ENCODE assay signal across 16 cellular contexts in genomic region chr14:102078344-102078743, GRCh38. TPM values are rescaled to one million over a fixed set of nuclear protein-coding genes. Genes with fewer than 3 reads are reported as not detected.
A peak's percentile ranks its signal among the peaks of the same experiment; 100 is the strongest.
DNase-seq lines count a peak whose midpoint lies in the region; ATAC-seq, FAIRE-seq and TF ChIP-seq lines count a peak whose summit lies in the region.
"Had no signal": no experiment of that assay in that cellular context is flagged by ENCODE, and none has a peak within 500 bp of the region (broad histone marks: within the 10 kb centered on the region; RNA-seq: fewer than 3 reads in every experiment).

No MANE protein-coding gene starts in this region.

- no peak for FAIRE-seq in GM12891 (lab: Jason Lieb, UNC)

- intact Hi-C loops in CD14-positive monocyte (cut with micrococcal nuclease) = no loop called here

- peak overlapping the region; percentile 31 to 72 (median 46) for H3K27ac Mint-ChIP-seq in CD14-positive monocyte
- H3K27ac Mint-ChIP-seq in activated naive CD8-positive, alpha-beta T cell treated with anti-CD3 and anti-CD28 coated beads for 36 hours = peak overlapping the region; percentile 46

- no peak overlapping the region for H3K4me3 ChIP-seq in foreskin fibroblast (ENCODE audit: low read depth in 1 of 2, low read length in 2 of 2)
- H3K4me3 ChIP-seq: BLaER1, cardiac muscle cell, Peyer's patch, sigmoid colon, thoracic aorta had no signal

- ATAC-seq in GM21576 (IDR thresholded peaks at IDR 0.05; ENCODE audit: unreplicated experiment) = no peak

- peaks cover 0 to 2% (median 0%) of the 10 kb centered on the region in 7 donors for H3K9me3 Mint-ChIP-seq in CD14-positive monocyte
- H3K9me3 Mint-ChIP-seq in activated naive CD8-positive, alpha-beta T cell treated with anti-CD3 and anti-CD28 coated beads for 36 hours = no peaks in the 10 kb centered on the region

- peaks cover 0 to 1% (median 0%) of the 10 kb centered on the region in 3 donors for H3K27me3 Mint-ChIP-seq in CD14-positive monocyte (ENCODE audit: low read depth in 3 of 3)
- H3K27me3 Mint-ChIP-seq in activated naive CD8-positive, alpha-beta T cell treated with anti-CD3 and anti-CD28 coated beads for 36 hours = no peaks in the 10 kb centered on the region
- H3K27me3 Mint-ChIP-seq: IgD-negative memory B cell had no signal

- H3K36me3 Mint-ChIP-seq in CD14-positive monocyte = peaks cover 47 to 54% of the 10 kb centered on the region in 2 donors
- H3K36me3 Mint-ChIP-seq in activated naive CD8-positive, alpha-beta T cell treated with anti-CD3 and anti-CD28 coated beads for 36 hours = peaks cover 60% of the 10 kb centered on the region

- DNase-seq in CD14-positive monocyte (ENCODE audit: low spot score) (no peak), GM12891 (ENCODE audit: insufficient read length, low spot score) (no peak), medulla oblongata (ENCODE audit: extremely low spot score) (peak; percentile 22), foreskin fibroblast (no peak), HPDE6-E6E7 (ENCODE audit: extremely low spot score) (no peak)
- no peak for DNase-seq in activated naive CD8-positive, alpha-beta T cell treated with anti-CD3 and anti-CD28 coated beads for 36 hours
- DNase-seq: NCI-H2029 treated with DMSO at 0.1 percent for 48 hours; Peyer's patch; sigmoid colon; stimulated activated CD4-positive, alpha-beta T cell treated with anti-CD3 and anti-CD28 coated beads, Interleukin-2, amount 100 ng/mL, for 48 hours; stimulated activated CD8-positive, alpha-beta memory T cell treated with anti-CD3 and anti-CD28 coated beads, Interleukin-4, amount 100 ng/mL, for 48 hours had no signal

- H3K4me3 Mint-ChIP-seq in CD14-positive monocyte = no peak overlapping the region
- H3K4me3 Mint-ChIP-seq in activated naive CD8-positive, alpha-beta T cell treated with anti-CD3 and anti-CD28 coated beads for 36 hours = no peak overlapping the region
- H3K4me3 Mint-ChIP-seq: IgD-negative memory B cell had no signal

- TF ChIP-seq POLR2A in GM12891 (IDR thresholded peaks at IDR 0.05; ENCODE audit: low read depth, low read length) = peak; percentile 20; the same call in 1 of the 2 replicates

- peaks cover 10% of the 10 kb centered on the region for H3K4me1 Mint-ChIP-seq in CD14-positive monocyte
- peaks cover 33% of the 10 kb centered on the region for H3K4me1 Mint-ChIP-seq in activated naive CD8-positive, alpha-beta T cell treated with anti-CD3 and anti-CD28 coated beads for 36 hours

- no peak for TF ChIP-seq CTCF in CD14-positive monocyte (IDR thresholded peaks at IDR 0.05)
- no peak for TF ChIP-seq CTCF in foreskin fibroblast (IDR thresholded peaks at IDR 0.05; ENCODE audit: low read depth, low read length)

TF ChIP-seq in GM12891, 5 proteins besides CTCF, POLR2A, EP300 and RAD21:
- TF ChIP-seq PAX5 (IDR thresholded peaks at IDR 0.05; ENCODE audit: insufficient read depth, low read length, severe bottlenecking) = no peak
- TF ChIP-seq SPI1 (IDR thresholded peaks at IDR 0.05; ENCODE audit: low read depth, low read length) = no peak
- no peak for TF ChIP-seq POU2F2 (IDR thresholded peaks at IDR 0.05; ENCODE audit: low read depth, low read length)
- no peak for TF ChIP-seq TAF1 (IDR thresholded peaks at IDR 0.05; ENCODE audit: low read depth, low read length)
- TF ChIP-seq POLR2AphosphoS5 (IDR thresholded peaks at IDR 0.05; ENCODE audit: low read depth, low read length) = no peak

RNA-seq across cellular contexts. Expression of gene HSP90AA1, which starts 8.5 kb away (rescaled TPM):
- polyA plus RNA-seq in CD14-positive monocyte = 100 to 1,000 TPM; 149 to 211 TPM
- 535 TPM for polyA plus RNA-seq in GM12891 (2012; ENCODE audit: low read depth, missing spikeins)
- total RNA-seq in activated naive CD8-positive, alpha-beta T cell treated with anti-CD3 and anti-CD28 coated beads for 36 hours = 1,000 to 10,000 TPM; 1,485 to 1,535 TPM
